In the genomic region with DNA sequence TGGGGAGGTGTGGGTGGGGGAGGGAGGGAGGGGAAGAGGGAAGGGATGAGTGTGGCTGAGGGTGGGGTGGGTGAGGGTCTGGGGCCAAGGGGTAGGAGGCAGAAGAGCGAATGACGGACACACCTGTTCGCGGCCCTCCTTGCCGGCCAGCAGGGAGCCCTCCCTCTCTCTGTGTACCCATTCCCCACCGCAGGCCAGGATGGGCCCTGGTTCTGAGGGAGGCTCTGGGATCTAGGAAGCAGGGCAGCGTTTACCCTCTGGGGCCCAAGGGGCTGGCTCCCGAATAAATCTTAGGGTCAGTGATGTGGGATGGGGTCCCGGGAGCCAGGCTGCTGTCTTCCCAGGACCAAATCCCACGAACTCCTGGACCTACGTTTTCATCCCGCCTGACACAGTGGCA, we compare ENCODE assay signal across 28 cellular contexts. TPM values are rescaled to one million over a fixed set of nuclear protein-coding genes. Genes with fewer than 3 reads are reported as not detected.
"Had no signal": no experiment of that assay in that cellular context is flagged by ENCODE, and none has a peak within 500 bp of the region (broad histone marks: within the 10 kb centered on the region; RNA-seq: fewer than 3 reads in every experiment).

No MANE protein-coding gene starts in this region.

- H3K27ac ChIP-seq: breast epithelium, epithelial cell of prostate, esophagus squamous epithelium, heart right ventricle, spleen, suprapubic skin, tibial artery, WERI-Rb-1 had no signal

- ATAC-seq: activated naive CD4-positive, alpha-beta T cell treated with anti-CD3 and anti-CD28 coated beads, Interleukin-2, amount 50 U/mL, for 72 hours; naive thymus-derived CD8-positive, alpha-beta T cell; right cardiac atrium had no signal

- H3K4me3 ChIP-seq: breast epithelium, esophagus squamous epithelium, heart right ventricle, spleen, suprapubic skin, tibial artery had no signal

- H3K4me1 ChIP-seq: breast epithelium, esophagus squamous epithelium had no signal

- DNase-seq: activated CD4-positive, alpha-beta memory T cell treated with anti-CD3 and anti-CD28 coated beads, Interleukin-2, amount 10 ng/mL, durations not matched to agents 7 days and 5 days; activated CD4-positive, alpha-beta T cell treated with anti-CD3 and anti-CD28 coated beads for 1 hour; activated CD4-positive, alpha-beta T cell treated with anti-CD3 and anti-CD28 coated beads, Interleukin-2, amount 10 ng/mL, durations not matched to agents 7 days and 5 days; activated CD8-positive, alpha-beta memory T cell treated with anti-CD3 and anti-CD28 coated beads, Interleukin-2, amount 50 U/mL, for 48 hours; activated gamma-delta T cell; activated T-cell treated with anti-CD3 and anti-CD28 coated beads, Interleukin-2, amount 50 U/mL, for 24 hours; esophagus squamous epithelium; foreskin melanocyte; heart right ventricle; left cardiac atrium; naive thymus-derived CD8-positive, alpha-beta T cell; right cardiac atrium; spleen; stimulated activated naive CD4-positive, alpha-beta T cell; T1000; tibial artery had no signal

- H3K27ac Mint-ChIP-seq: activated CD4-positive, alpha-beta memory T cell treated with anti-CD3 and anti-CD28 coated beads, Interleukin-2, amount 10 ng/mL, durations not matched to agents 7 days and 5 days; activated CD4-positive, alpha-beta T cell treated with anti-CD3 and anti-CD28 coated beads, Interleukin-2, amount 10 ng/mL, durations not matched to agents 7 days and 5 days; activated naive CD4-positive, alpha-beta T cell treated with anti-CD3 and anti-CD28 coated beads, Interleukin-2, amount 50 U/mL, for 72 hours; activated T-cell treated with anti-CD3 and anti-CD28 coated beads, Interleukin-2, amount 50 U/mL, for 24 hours; dendritic cell treated with granulocyte-macrophage colony-stimulating factor and Interleukin-4, amounts not matched to agents 40 ng/mL and 50 ng/mL, for 4 days; T-helper 1 cell treated with Interleukin-12 subunit alpha and Interleukin-12 subunit beta and Interleukin-4 antibody, amounts not matched to agents 30 μg/mL and 1 μg/mL, for 36 hours had no signal

- H3K9me3 ChIP-seq: breast epithelium, esophagus squamous epithelium, heart right ventricle, spleen, suprapubic skin, tibial artery had no signal

- H3K9me3 Mint-ChIP-seq: activated CD4-positive, alpha-beta memory T cell treated with anti-CD3 and anti-CD28 coated beads, Interleukin-2, amount 10 ng/mL, durations not matched to agents 7 days and 5 days; activated CD4-positive, alpha-beta T cell treated with anti-CD3 and anti-CD28 coated beads, Interleukin-2, amount 10 ng/mL, durations not matched to agents 7 days and 5 days; activated naive CD4-positive, alpha-beta T cell treated with anti-CD3 and anti-CD28 coated beads, Interleukin-2, amount 50 U/mL, for 72 hours; activated T-cell treated with anti-CD3 and anti-CD28 coated beads, Interleukin-2, amount 50 U/mL, for 24 hours; central memory CD8-positive, alpha-beta T cell; dendritic cell treated with granulocyte-macrophage colony-stimulating factor and Interleukin-4, amounts not matched to agents 40 ng/mL and 50 ng/mL, for 4 days; naive thymus-derived CD8-positive, alpha-beta T cell; neural crest cell; T-helper 1 cell treated with Interleukin-12 subunit alpha and Interleukin-12 subunit beta and Interleukin-4 antibody, amounts not matched to agents 30 μg/mL and 1 μg/mL, for 36 hours had no signal

- H3K36me3 ChIP-seq: breast epithelium, esophagus squamous epithelium, heart right ventricle, spleen, suprapubic skin, tibial artery, WERI-Rb-1 had no signal

- FAIRE-seq: keratinocyte had no signal

- H3K4me3 Mint-ChIP-seq: activated CD4-positive, alpha-beta memory T cell treated with anti-CD3 and anti-CD28 coated beads, Interleukin-2, amount 10 ng/mL, durations not matched to agents 7 days and 5 days; activated CD4-positive, alpha-beta T cell treated with anti-CD3 and anti-CD28 coated beads, Interleukin-2, amount 10 ng/mL, durations not matched to agents 7 days and 5 days; activated T-cell treated with anti-CD3 and anti-CD28 coated beads, Interleukin-2, amount 50 U/mL, for 24 hours; central memory CD8-positive, alpha-beta T cell; dendritic cell treated with granulocyte-macrophage colony-stimulating factor and Interleukin-4, amounts not matched to agents 40 ng/mL and 50 ng/mL, for 4 days; neural crest cell; T-helper 1 cell treated with Interleukin-12 subunit alpha and Interleukin-12 subunit beta and Interleukin-4 antibody, amounts not matched to agents 30 μg/mL and 1 μg/mL, for 36 hours had no signal

- H3K36me3 Mint-ChIP-seq: activated naive CD4-positive, alpha-beta T cell treated with anti-CD3 and anti-CD28 coated beads, Interleukin-2, amount 50 U/mL, for 72 hours; naive thymus-derived CD8-positive, alpha-beta T cell had no signal

- H3K4me1 Mint-ChIP-seq: activated CD4-positive, alpha-beta memory T cell treated with anti-CD3 and anti-CD28 coated beads, Interleukin-2, amount 10 ng/mL, durations not matched to agents 7 days and 5 days; activated CD4-positive, alpha-beta T cell treated with anti-CD3 and anti-CD28 coated beads, Interleukin-2, amount 10 ng/mL, durations not matched to agents 7 days and 5 days; naive thymus-derived CD8-positive, alpha-beta T cell; neural crest cell had no signal

RNA-seq across cellular contexts. Expression of a gene that starts 46.0 kb away (rescaled TPM):
- total RNA-seq: esophagus squamous epithelium, glomerular endothelial cell, omental fat pad had no signal
- polyA plus RNA-seq: naive thymus-derived CD8-positive, alpha-beta T cell had no signal
